1 cellular context compared by ENCODE assay signal in the genomic region with DNA sequence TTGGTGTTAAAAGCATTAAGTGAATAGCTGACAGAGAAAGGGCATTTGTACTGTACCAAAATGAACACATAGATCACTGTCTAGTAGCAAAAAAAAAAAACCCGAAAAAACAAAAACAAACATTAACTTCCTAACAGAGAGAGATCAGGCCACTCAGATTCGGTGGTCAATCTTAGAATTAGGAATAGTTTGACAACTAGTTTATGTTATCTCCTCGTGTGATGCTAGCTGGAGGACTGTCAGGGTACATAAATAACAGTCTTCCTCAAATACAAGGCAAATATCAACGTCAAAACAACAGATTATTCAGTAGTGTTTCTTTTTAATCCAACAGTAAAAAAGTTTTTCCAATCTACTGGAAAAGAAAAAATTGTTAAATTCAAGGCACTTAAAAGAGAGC.
TF ChIP-seq lines count a peak whose summit lies in the region.

No MANE protein-coding gene starts in this region.

TF ChIP-seq in HEK293, 187 proteins besides CTCF, POLR2A, EP300 and RAD21 (continued from another document):
- TF ChIP-seq, protein P1, sequence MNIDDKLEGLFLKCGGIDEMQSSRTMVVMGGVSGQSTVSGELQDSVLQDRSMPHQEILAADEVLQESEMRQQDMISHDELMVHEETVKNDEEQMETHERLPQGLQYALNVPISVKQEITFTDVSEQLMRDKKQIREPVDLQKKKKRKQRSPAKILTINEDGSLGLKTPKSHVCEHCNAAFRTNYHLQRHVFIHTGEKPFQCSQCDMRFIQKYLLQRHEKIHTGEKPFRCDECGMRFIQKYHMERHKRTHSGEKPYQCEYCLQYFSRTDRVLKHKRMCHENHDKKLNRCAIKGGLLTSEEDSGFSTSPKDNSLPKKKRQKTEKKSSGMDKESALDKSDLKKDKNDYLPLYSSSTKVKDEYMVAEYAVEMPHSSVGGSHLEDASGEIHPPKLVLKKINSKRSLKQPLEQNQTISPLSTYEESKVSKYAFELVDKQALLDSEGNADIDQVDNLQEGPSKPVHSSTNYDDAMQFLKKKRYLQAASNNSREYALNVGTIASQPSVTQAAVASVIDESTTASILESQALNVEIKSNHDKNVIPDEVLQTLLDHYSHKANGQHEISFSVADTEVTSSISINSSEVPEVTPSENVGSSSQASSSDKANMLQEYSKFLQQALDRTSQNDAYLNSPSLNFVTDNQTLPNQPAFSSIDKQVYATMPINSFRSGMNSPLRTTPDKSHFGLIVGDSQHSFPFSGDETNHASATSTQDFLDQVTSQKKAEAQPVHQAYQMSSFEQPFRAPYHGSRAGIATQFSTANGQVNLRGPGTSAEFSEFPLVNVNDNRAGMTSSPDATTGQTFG (tag by site-specific recombination; IDR thresholded peaks at IDR 0.05; ENCODE audit: borderline replicate concordance) = no peak
- no peak for TF ChIP-seq ZNF311 (tag by site-specific recombination; IDR thresholded peaks at IDR 0.05; ENCODE audit: borderline replicate concordance)
- no peak for TF ChIP-seq ZNF473 (tag by site-specific recombination; IDR thresholded peaks at IDR 0.05)
- TF ChIP-seq ZNF596 (tag by site-specific recombination; IDR thresholded peaks at IDR 0.05) = no peak
TF ChIP-seq in HEK293: peak in this region for 0.
